Comparison of ENCODE assay signal across 26 cellular contexts in genomic region chr3:147002721-147003120, GRCh38.
"Had no signal": no experiment of that assay in that cellular context is flagged by ENCODE, and none has a peak within 500 bp of the region (broad histone marks: within the 10 kb centered on the region; RNA-seq: fewer than 3 reads in every experiment).

No MANE protein-coding gene starts in this region.

- H3K4me2 ChIP-seq: neural progenitor cell, smooth muscle cell had no signal

- H3K9me3 Mint-ChIP-seq: endodermal cell had no signal

- H3K4me3 ChIP-seq: left ventricle myocardium inferior, lower lobe of right lung, neural progenitor cell, pancreas, smooth muscle cell, tibial artery, upper lobe of right lung, vagina had no signal

- H3K9ac ChIP-seq: neural progenitor cell had no signal

- H3K36me3 ChIP-seq: left ventricle myocardium inferior, lower lobe of right lung, neural progenitor cell, pancreas, tibial artery, upper lobe of right lung, vagina had no signal

- H3K4me3 Mint-ChIP-seq: endodermal cell; immature natural killer cell; memory B cell; mesothelial cell of epicardium; natural killer cell treated with Interleukin-12 subunit alpha and Interleukin-12 subunit beta and Interleukin-15 and Interleukin-18, amount 100 ng/mL, for 72 hours; neural progenitor cell; stimulated activated effector memory CD8-positive, alpha-beta T cell treated with anti-CD3 and anti-CD28 coated beads, Interleukin-12 subunit alpha, Interleukin-12 subunit beta, amount 100 ng/mL, for 72 hours had no signal

- H3K4me1 ChIP-seq: foreskin keratinocyte, left ventricle myocardium inferior, lower lobe of right lung, neural progenitor cell, pancreas, tibial artery, upper lobe of right lung, vagina had no signal

- H3K27me3 ChIP-seq: foreskin keratinocyte, neural progenitor cell, pancreas, tibial artery, upper lobe of right lung, vagina had no signal

- H3K27ac Mint-ChIP-seq: endodermal cell; immature natural killer cell; memory B cell; mesothelial cell of epicardium; natural killer cell treated with Interleukin-12 subunit alpha and Interleukin-12 subunit beta and Interleukin-15 and Interleukin-18, amount 100 ng/mL, for 72 hours; neural progenitor cell; progenitor cell of endocrine pancreas; stimulated activated effector memory CD8-positive, alpha-beta T cell treated with anti-CD3 and anti-CD28 coated beads, Interleukin-12 subunit alpha, Interleukin-12 subunit beta, amount 100 ng/mL, for 72 hours had no signal

- FAIRE-seq: endothelial cell of umbilical vein, keratinocyte, pancreas had no signal

- H3K36me3 Mint-ChIP-seq: immature natural killer cell; memory B cell; mesothelial cell of epicardium; stimulated activated effector memory CD8-positive, alpha-beta T cell treated with anti-CD3 and anti-CD28 coated beads, Interleukin-12 subunit alpha, Interleukin-12 subunit beta, amount 100 ng/mL, for 72 hours had no signal

- H3K27ac ChIP-seq: foreskin keratinocyte, left ventricle myocardium inferior, lower lobe of right lung, neural progenitor cell, pancreas, tibial artery, upper lobe of right lung, vagina had no signal

- H3K27me3 Mint-ChIP-seq: memory B cell; natural killer cell treated with Interleukin-12 subunit alpha and Interleukin-12 subunit beta and Interleukin-15 and Interleukin-18, amount 100 ng/mL, for 72 hours; progenitor cell of endocrine pancreas had no signal

- DNase-seq: dermis blood vessel endothelial cell; endodermal cell; erythroblast; foreskin keratinocyte; immature natural killer cell; left cardiac atrium; left ventricle myocardium inferior; lower lobe of right lung; nucleus accumbens; pancreas; right cardiac atrium; stimulated activated CD4-positive, alpha-beta T cell treated with anti-CD3 and anti-CD28 coated beads, Interleukin-4, amount 100 ng/mL, for 1 hour; stimulated activated CD8-positive, alpha-beta memory T cell treated with anti-CD3 and anti-CD28 coated beads, Interleukin-4, amount 100 ng/mL, for 48 hours; stimulated activated naive CD8-positive, alpha-beta T cell treated with anti-CD3 and anti-CD28 coated beads, Interleukin-15, Interleukin-2, amounts not matched to agents 100 U/mL and 50 U/mL, for 24 hours; tibial artery; upper lobe of right lung had no signal

- H2AFZ ChIP-seq: neural progenitor cell had no signal

- H3K4me1 Mint-ChIP-seq: endodermal cell; immature natural killer cell; memory B cell; mesothelial cell of epicardium; neural progenitor cell; stimulated activated effector memory CD8-positive, alpha-beta T cell treated with anti-CD3 and anti-CD28 coated beads, Interleukin-12 subunit alpha, Interleukin-12 subunit beta, amount 100 ng/mL, for 72 hours had no signal

- H3K9me3 ChIP-seq: lower lobe of right lung, tibial artery, upper lobe of right lung, vagina had no signal
